16 cellular contexts compared by ENCODE assay signal in the genomic region with DNA sequence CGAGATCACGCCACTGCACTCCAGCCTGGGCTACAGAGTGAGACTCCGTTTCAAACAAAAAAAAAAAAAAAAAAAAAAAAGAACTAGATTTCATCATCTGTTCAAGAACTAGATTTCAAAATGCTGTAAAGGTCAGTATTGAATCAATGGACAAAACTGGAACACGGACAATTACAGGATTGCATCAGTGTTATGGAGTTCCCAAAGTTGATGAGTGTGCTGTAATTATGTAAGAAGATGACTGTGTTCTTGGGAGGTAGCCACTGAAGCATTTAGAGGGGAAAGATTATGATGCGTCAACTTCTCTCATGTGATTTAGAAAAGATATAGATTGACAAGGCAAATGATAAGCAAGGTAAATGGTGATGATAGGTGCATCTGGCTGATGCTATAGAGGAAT. TPM values are rescaled to one million over a fixed set of nuclear protein-coding genes. Genes with fewer than 3 reads are reported as not detected.
DNase-seq lines count a peak whose midpoint lies in the region; ATAC-seq and TF ChIP-seq lines count a peak whose summit lies in the region.
"Had no signal": no experiment of that assay in that cellular context is flagged by ENCODE, and none has a peak within 500 bp of the region (broad histone marks: within the 10 kb centered on the region; RNA-seq: fewer than 3 reads in every experiment).

No MANE protein-coding gene starts in this region.

- no peaks in the 10 kb centered on the region for H4K20me1 ChIP-seq in PC-3 (ENCODE audit: low read length)

- no peak overlapping the region for H3K4me2 ChIP-seq in PC-3 (ENCODE audit: low read length)

- DNase-seq in Daoy (ENCODE audit: low read depth) (peak; percentile 69), PC-3 (peak; percentile 30), epithelial cell of proximal tubule (ENCODE audit: low read depth) (peak; percentile 96), right lobe of liver (no peak), activated gamma-delta T cell (lab: John Stamatoyannopoulos, UW) (no peak), HEK293T (ENCODE audit: extremely low spot score) (no peak)
- DNase-seq: activated CD4-positive, CD25-positive, alpha-beta regulatory T cell treated with anti-CD3 and anti-CD28 coated beads, Interleukin-2, amount 50 U/mL, for 72 hours; CD8-positive, alpha-beta T cell; dermis blood vessel endothelial cell; Kasumi-1; naive B cell; NCI-H2227 treated with DMSO at 0.1 percent for 48 hours; stimulated activated CD8-positive, alpha-beta memory T cell treated with anti-CD3 and anti-CD28 coated beads, Interleukin-4, amount 100 ng/mL, for 48 hours had no signal

- TF ChIP-seq POLR2A in right lobe of liver (IDR thresholded peaks at IDR 0.05) = no peak

- ATAC-seq in PC-3 (no peak), right lobe of liver (peak; percentile 87 to 98 (median 91)), HG02610 (IDR thresholded peaks at IDR 0.05; ENCODE audit: unreplicated experiment) (no peak), GM19351 (IDR thresholded peaks at IDR 0.05; ENCODE audit: unreplicated experiment) (no peak)
- ATAC-seq: CD8-positive, alpha-beta T cell had no signal

- H3K4me3 ChIP-seq in PC-3 (ENCODE audit: low read length) = no peak overlapping the region
- H3K4me3 ChIP-seq in epithelial cell of proximal tubule (ENCODE audit: low read depth, low read length) = no peak overlapping the region
- H3K4me3 ChIP-seq in right lobe of liver = no peak overlapping the region
- H3K4me3 ChIP-seq: SJSA1 had no signal

- H3K36me3 ChIP-seq in PC-3 (ENCODE audit: low read depth, low read length) (no peaks in the 10 kb centered on the region), right lobe of liver (no peaks in the 10 kb centered on the region)
- H3K36me3 ChIP-seq: SJSA1 had no signal

- WGBS in right lobe of liver (ENCODE audit: insufficient coverage, low coverage, low lambda C conversion rate, missing lambda C conversion rate) = 22% methylated on average over 4 of the region's 5 CpGs

- H3K9me3 ChIP-seq in PC-3 (ENCODE audit: low read length) = no peaks in the 10 kb centered on the region
- H3K9me3 ChIP-seq in right lobe of liver = no peaks in the 10 kb centered on the region
- H3K9me3 ChIP-seq: SJSA1 had no signal

- H3K27me3 ChIP-seq in PC-3 (ENCODE audit: low read length) = no peaks in the 10 kb centered on the region
- no peaks in the 10 kb centered on the region for H3K27me3 ChIP-seq in right lobe of liver
- H3K27me3 ChIP-seq: SJSA1 had no signal

- intact Hi-C loops in PC-3 (cut with micrococcal nuclease) (no loop called here), right lobe of liver (cut with DNase I) (no loop called here)

- H3K9ac ChIP-seq in PC-3 (ENCODE audit: low read length) = no peak overlapping the region

- H3K27ac ChIP-seq in PC-3 (ENCODE audit: low read length) (no peak overlapping the region), right lobe of liver (peak overlapping the region in 1 of 3 donors; percentile 48)
- H3K27ac ChIP-seq: SJSA1 had no signal

- H3K4me1 ChIP-seq in PC-3 (ENCODE audit: insufficient read depth, low read length) (peaks cover 7% of the 10 kb centered on the region; the same call in 1 of the 2 replicates), right lobe of liver (peaks cover 0 to 7% (median 3%) of the 10 kb centered on the region in 4 donors)
- H3K4me1 ChIP-seq: SJSA1 had no signal

- no peaks in the 10 kb centered on the region for H3K9me2 ChIP-seq in PC-3 (replicated peaks; ENCODE audit: low read length)

- POLR2A ChIA-PET in PC-3 (lab: Charles Lee; ENCODE audit: unreplicated experiment) (no interaction called here), HEK293T (lab: Yijun Ruan, JAX) (no interaction called here)

- H2AFZ ChIP-seq in PC-3 (ENCODE audit: low read length) = no peak overlapping the region

- no TSS peak for BruUV-seq in PC-3 (replicated peaks; lab: Mats Ljungman, UMichigan)

- CTCF ChIA-PET in PC-3 (lab: Charles Lee) (no interaction called here), HEK293T (lab: Yijun Ruan, JAX) (no interaction called here)

- no peak for TF ChIP-seq CTCF in PC-3 (conservative IDR thresholded peaks at IDR 0.05; ENCODE audit: low read depth, low read length)
- no peak for TF ChIP-seq CTCF in epithelial cell of proximal tubule (conservative IDR thresholded peaks at IDR 0.05; ENCODE audit: low read depth, low read length)
- no peak for TF ChIP-seq CTCF in right lobe of liver (IDR thresholded peaks at IDR 0.05)

- no peaks in the 10 kb centered on the region for H3K79me2 ChIP-seq in PC-3 (ENCODE audit: low read length)

- H3F3A ChIP-seq in PC-3 (ENCODE audit: low read length, unreplicated experiment) = no peaks in the 10 kb centered on the region

TF ChIP-seq in HEK293T, 16 proteins besides CTCF, POLR2A, EP300 and RAD21:
- no peak for TF ChIP-seq ZNF384 (IDR thresholded peaks at IDR 0.05)
- TF ChIP-seq SP1 (IDR thresholded peaks at IDR 0.05) = no peak
- TF ChIP-seq FOXK2 (IDR thresholded peaks at IDR 0.05) = no peak
- no peak for TF ChIP-seq L3MBTL2 (conservative IDR thresholded peaks at IDR 0.05)
- TF ChIP-seq HDGF (IDR thresholded peaks at IDR 0.05; ENCODE audit: borderline replicate concordance) = no peak
- no peak for TF ChIP-seq FOXA1 (IDR thresholded peaks at IDR 0.05)
- no peak for TF ChIP-seq CTBP1 (IDR thresholded peaks at IDR 0.05; ENCODE audit: borderline replicate concordance)
- no peak for TF ChIP-seq LEF1 (IDR thresholded peaks at IDR 0.05; ENCODE audit: borderline replicate concordance)
- TF ChIP-seq BHLHE40 (IDR thresholded peaks at IDR 0.05; ENCODE audit: borderline replicate concordance) = no peak
- TF ChIP-seq PKNOX1 (IDR thresholded peaks at IDR 0.05) = no peak
- TF ChIP-seq SUZ12 (IDR thresholded peaks at IDR 0.05) = no peak
- no peak for TF ChIP-seq TARDBP (IDR thresholded peaks at IDR 0.05)
- no peak for TF ChIP-seq FOXM1 (IDR thresholded peaks at IDR 0.05; ENCODE audit: borderline replicate concordance)

RNA-seq across cellular contexts. Expression of gene FAM240B, which starts 6.5 kb away (rescaled TPM):
- total RNA-seq in Daoy (2014; rRNA removed; shearing (Covaris generic)) = not detected in 2 replicates
- total RNA-seq in PC-3 (2014; rRNA removed) (not detected in 2 replicates), epithelial cell of proximal tubule (not detected in 2 replicates), right lobe of liver (not detected)
- total RNA-seq: CD8-positive, alpha-beta T cell; dermis blood vessel endothelial cell; SJSA1 had no signal

Comparison
In these comparisons a context has a peak if more than half of its experiments do, and no peak if none do; other contexts are left out.
1. DNase-seq: peak in Daoy (single experiment), PC-3 (single experiment) and epithelial cell of proximal tubule (single experiment); none in right lobe of liver (0 of 3), activated gamma-delta T cell (single experiment) and HEK293T (single experiment).
2. ATAC-seq: peak in right lobe of liver (4 of 4); none in PC-3 (single experiment), HG02610 (single experiment) and GM19351 (single experiment).